7 cellular contexts compared by ENCODE assay signal in genomic region chr1:30718636-30719405, GRCh38. TPM values are rescaled to one million over a fixed set of nuclear protein-coding genes. Genes with fewer than 3 reads are reported as not detected.
A peak's percentile ranks its signal among the peaks of the same experiment; 100 is the strongest.
DNase-seq lines count a peak whose midpoint lies in the region; ATAC-seq and TF ChIP-seq lines count a peak whose summit lies in the region.

No MANE protein-coding gene starts in this region.

- DNase-seq in NCI-H2081 (lab: John Stamatoyannopoulos, UW) (peak; percentile 78 to 89), mammary epithelial cell (peak; percentile 96), islet precursor cell (peak; percentile 99)
- peak; percentile 82 for DNase-seq in stimulated activated CD4-positive, alpha-beta T cell treated with anti-CD3 and anti-CD28 coated beads, Interleukin-12 subunit alpha, Interleukin-12 subunit beta, amount 100 ng/mL, for 4 hours

- H3K36me3 ChIP-seq in mammary epithelial cell (ENCODE audit: insufficient read depth, low read length) = no peaks in the 10 kb centered on the region

- H3K9me3 ChIP-seq in mammary epithelial cell (replicated peaks; ENCODE audit: insufficient read depth, low read length) = peaks cover 8% of the 10 kb centered on the region

- H3K4me3 ChIP-seq in WI38 (ENCODE audit: low read depth, low read length) = peak overlapping the region; percentile 57
- H3K4me3 ChIP-seq in mammary epithelial cell (replicated peaks in 1 of 3; ENCODE audit: insufficient read depth in 1 of 3, low read depth in 2 of 3, low read length in 3 of 3) = peak overlapping the region; percentile 65 to 78 (median 76)

- CTCF ChIA-PET in mammary epithelial cell (lab: Charles Lee; ENCODE audit: low non-redundant PET) = interaction anchor here (0.6 to 2.4 kb wide), 8 partner anchors 15 to 507 kb away, joined by 3 to 111 read pairs (median 3); no protein-coding TSS in a partner anchor

- TF ChIP-seq CTCF in WI38 (IDR thresholded peaks at IDR 0.05; ENCODE audit: low read depth, low read length) = peak; percentile 78
- TF ChIP-seq CTCF in mammary epithelial cell (conservative IDR thresholded peaks at IDR 0.05 in 1 of 2, IDR thresholded peaks at IDR 0.05 in 1 of 2; ENCODE audit: extremely low read depth in 1 of 2, insufficient read depth in 1 of 2, low read depth in 1 of 2, low read length in 2 of 2) = peak; percentile 69 to 91

- under 1% methylated on average over 19 of the region's 66 CpGs for WGBS in mammary epithelial cell (ENCODE audit: low coverage, missing lambda C conversion rate)

- in situ Hi-C loops in mammary epithelial cell (cut with MboI; ENCODE audit: low sequenced_read_pairs in 2 of 2) = loop anchor here (5.0 to 25.0 kb wide), 7 partner anchors 58 to 1484 kb away; partner anchors contain the start of genes MECR (in 2 of the 2) and PTPRU (in 2 of the 2)

- no peaks in the 10 kb centered on the region for H3K79me2 ChIP-seq in mammary epithelial cell (ENCODE audit: insufficient read depth, low read length)

- intact Hi-C loops in mammary epithelial cell (cut with micrococcal nuclease) = loop anchor here (1.0 to 2.0 kb wide), 3 partner anchors 60 to 210 kb away; no protein-coding TSS in a partner anchor

- peaks cover 20% of the 10 kb centered on the region for H3K4me1 ChIP-seq in mammary epithelial cell (ENCODE audit: insufficient read depth, low read length)

- peak overlapping the region; percentile 76 for H3K9ac ChIP-seq in mammary epithelial cell (ENCODE audit: insufficient read depth, low read length)

- dilution Hi-C loops in mammary epithelial cell (cut with HindIII; ENCODE audit: low sequenced_read_pairs) = loop anchor here (5.0 kb wide), 1 partner anchor 62 kb away; no protein-coding TSS in a partner anchor

- TSS peak; percentile 37 for BruUV-seq in mammary epithelial cell (replicated peaks; lab: Mats Ljungman, UMichigan)

- peak overlapping the region; percentile 86 for H3K27ac ChIP-seq in mammary epithelial cell (ENCODE audit: insufficient read depth, low read depth, low read length)

- H4K20me1 ChIP-seq in mammary epithelial cell (ENCODE audit: insufficient read depth, low read length) = no peaks in the 10 kb centered on the region

- H3K27me3 ChIP-seq in mammary epithelial cell (ENCODE audit: insufficient read depth, low read length) = no peaks in the 10 kb centered on the region

- peak overlapping the region; percentile 97 for H2AFZ ChIP-seq in mammary epithelial cell (ENCODE audit: low read depth, low read length)

- peak overlapping the region; percentile 99 for H3K4me2 ChIP-seq in mammary epithelial cell (ENCODE audit: insufficient read depth, low read depth, low read length)

- ATAC-seq in GM18511 (IDR thresholded peaks at IDR 0.05; ENCODE audit: unreplicated experiment) = peak; percentile 66
- peak; percentile 43 for ATAC-seq in HG02884 (IDR thresholded peaks at IDR 0.05; ENCODE audit: unreplicated experiment)

RNA-seq across cellular contexts. Expression of gene MATN1, which starts 4.6 kb away (rescaled TPM):
- not detected for total RNA-seq in mammary epithelial cell
- 0.05 TPM for polyA plus RNA-seq in mammary epithelial cell
- not detected for polyA minus RNA-seq in mammary epithelial cell

RNA-seq across cellular contexts. Expression of gene LAPTM5, which starts 38.8 kb away (rescaled TPM):
- total RNA-seq in mammary epithelial cell = 1 to 10 TPM in 1 of 2 donors, not detected in 1; 1.7 TPM
- polyA plus RNA-seq in mammary epithelial cell = 1.8 TPM
- polyA minus RNA-seq in mammary epithelial cell = 0.62 TPM

Comparison
In these comparisons a context has a peak if more than half of its experiments do, and no peak if none do; other contexts are left out.
1. Peak in every context shown above with its lines: DNase-seq, ATAC-seq, H3K4me3 ChIP-seq and H3K27ac ChIP-seq.